9 cellular contexts compared by ENCODE assay signal in genomic region chr15:94670436-94671034, GRCh38.
A peak's percentile ranks its signal among the peaks of the same experiment; 100 is the strongest.
DNase-seq lines count a peak whose midpoint lies in the region; ATAC-seq, FAIRE-seq and TF ChIP-seq lines count a peak whose summit lies in the region.
"Had no signal": no experiment of that assay in that cellular context is flagged by ENCODE, and none has a peak within 500 bp of the region (broad histone marks: within the 10 kb centered on the region; RNA-seq: fewer than 3 reads in every experiment).

No MANE protein-coding gene starts in this region.

- peak; percentile 35 to 80 (median 54); a peak in 4 of 6 replicates for TF ChIP-seq CTCF in K562 (IDR thresholded peaks at IDR 0.05 in 2 of 3, conservative IDR thresholded peaks at IDR 0.05 in 1 of 3; ENCODE audit: insufficient read depth in 2 of 3, low read depth in 1 of 3, low read length in 3 of 3)

- no peaks in the 10 kb centered on the region for H4K20me1 ChIP-seq in K562 (replicated peaks; ENCODE audit: control insufficient read depth, insufficient read depth, low read length)

- H3K9ac ChIP-seq in K562 (ENCODE audit: insufficient read depth in 1 of 2, low read depth in 2 of 2, low read length in 2 of 2) = no peak overlapping the region

- H2AFZ ChIP-seq in K562 (ENCODE audit: low read depth, low read length) = no peak overlapping the region

- intact Hi-C loops in K562 (cut with micrococcal nuclease) = loop anchor here (1.0 to 10.0 kb wide), 6 partner anchors 187 to 1654 kb away; no protein-coding TSS in a partner anchor

- no peak for TF ChIP-seq POLR2A in K562 (conservative IDR thresholded peaks at IDR 0.05)

- peak; percentile 86 for FAIRE-seq in K562 (lab: Jason Lieb, UNC)

- WGBS in K562 (ENCODE audit: insufficient coverage, low coverage, missing lambda C conversion rate) = 2% methylated on average over 3 of the region's 3 CpGs

- ATAC-seq in GM18502 (IDR thresholded peaks at IDR 0.05; ENCODE audit: poor library complexity, unreplicated experiment) (peak; percentile 61), K562 (peak; percentile 78), HG02973 (IDR thresholded peaks at IDR 0.05; ENCODE audit: unreplicated experiment) (no peak), HG03457 (IDR thresholded peaks at IDR 0.05; ENCODE audit: unreplicated experiment) (no peak)

- no peak overlapping the region for H3K4me3 ChIP-seq in K562

- no peak for TF ChIP-seq EP300 in K562 (IDR thresholded peaks at IDR 0.05; ENCODE audit: low read length)

- H3K27ac ChIP-seq in K562 (ENCODE audit: extremely low read depth, low read depth, low read length) = no peak overlapping the region
- H3K27ac ChIP-seq: epithelial cell of prostate had no signal

- H3K27me3 ChIP-seq in K562 (ENCODE audit: control insufficient read depth in 2 of 2, insufficient read depth in 2 of 2, low read length in 2 of 2) = peaks cover 4 to 28% of the 10 kb centered on the region in 2 experiments; a peak in 4 of 5 replicates

- H3K36me3 ChIP-seq in K562 (ENCODE audit: control insufficient read depth, insufficient read depth, low read length) = no peaks in the 10 kb centered on the region

- no peaks in the 10 kb centered on the region for H3K9me3 ChIP-seq in K562 (replicated peaks; ENCODE audit: control insufficient read depth, insufficient read depth, low read depth, low read length)

- CTCF ChIA-PET in K562 (lab: Yijun Ruan, JAX; ENCODE audit: low intra/inter-chr PET ratio) = no interaction called here

- DNase-seq in AG08395 (ENCODE audit: low spot score) (peak; percentile 52), NCI-H146 treated with DMSO at 0.1 percent for 48 hours (lab: John Stamatoyannopoulos, UW; ENCODE audit: unreplicated experiment) (peak; percentile 14), K562 (ENCODE audit: extremely low read depth in 1 of 4, low spot score in 3 of 4) (peak; percentile 30 to 66 (median 44)), kidney glomerular epithelial cell (lab: John Stamatoyannopoulos, UW) (peak; percentile 37)
- no peak for DNase-seq in stimulated activated CD4-positive, alpha-beta T cell treated with anti-CD3 and anti-CD28 coated beads, Interleukin-4, amount 100 ng/mL, for 24 hours

- no peaks in the 10 kb centered on the region for H3K79me2 ChIP-seq in K562 (ENCODE audit: control insufficient read depth, insufficient read depth, low read length)

- no peaks in the 10 kb centered on the region; a peak in 1 of 5 replicates for H3K4me1 ChIP-seq in K562 (replicated peaks in 1 of 2; ENCODE audit: control insufficient read depth in 2 of 2, insufficient read depth in 2 of 2, low read length in 2 of 2)

- no TSS peak for BruUV-seq in K562 (replicated peaks; lab: Mats Ljungman, UMichigan)

- H3K9me1 ChIP-seq in K562 (ENCODE audit: control insufficient read depth, insufficient read depth, low read length) = no peaks in the 10 kb centered on the region

- POLR2A ChIA-PET in K562 (lab: Yijun Ruan, JAX) = no interaction called here

- in situ Hi-C loops in K562 (cut with MboI) = no loop called here

- peak; percentile 84 to 91 for TF ChIP-seq RAD21 in K562 (CRISPR knock-in tag; conservative IDR thresholded peaks at IDR 0.05 in 1 of 2, IDR thresholded peaks at IDR 0.05 in 1 of 2)

- no peak overlapping the region for H3K4me2 ChIP-seq in K562 (ENCODE audit: insufficient read depth, low read length)

TF ChIP-seq in K562, 482 proteins besides CTCF, POLR2A, EP300 and RAD21:
- TF ChIP-seq SMAD3 (CRISPR knock-in tag; conservative IDR thresholded peaks at IDR 0.05) = no peak
- peak; percentile 48; the same call in 1 of the 2 replicates for TF ChIP-seq SMC3 (conservative IDR thresholded peaks at IDR 0.05; ENCODE audit: insufficient read depth, low read depth, low read length)
- peak; percentile 69 for TF ChIP-seq DEAF1 (CRISPR knock-in tag; IDR thresholded peaks at IDR 0.05)

Comparison
In these comparisons a context has a peak if more than half of its experiments do, and no peak if none do; other contexts are left out.
1. ATAC-seq: peak in GM18502 (single experiment) and K562 (single experiment); none in HG02973 (single experiment) and HG03457 (single experiment).